ENCODE assay signal across 7 cellular contexts in the genomic region with DNA sequence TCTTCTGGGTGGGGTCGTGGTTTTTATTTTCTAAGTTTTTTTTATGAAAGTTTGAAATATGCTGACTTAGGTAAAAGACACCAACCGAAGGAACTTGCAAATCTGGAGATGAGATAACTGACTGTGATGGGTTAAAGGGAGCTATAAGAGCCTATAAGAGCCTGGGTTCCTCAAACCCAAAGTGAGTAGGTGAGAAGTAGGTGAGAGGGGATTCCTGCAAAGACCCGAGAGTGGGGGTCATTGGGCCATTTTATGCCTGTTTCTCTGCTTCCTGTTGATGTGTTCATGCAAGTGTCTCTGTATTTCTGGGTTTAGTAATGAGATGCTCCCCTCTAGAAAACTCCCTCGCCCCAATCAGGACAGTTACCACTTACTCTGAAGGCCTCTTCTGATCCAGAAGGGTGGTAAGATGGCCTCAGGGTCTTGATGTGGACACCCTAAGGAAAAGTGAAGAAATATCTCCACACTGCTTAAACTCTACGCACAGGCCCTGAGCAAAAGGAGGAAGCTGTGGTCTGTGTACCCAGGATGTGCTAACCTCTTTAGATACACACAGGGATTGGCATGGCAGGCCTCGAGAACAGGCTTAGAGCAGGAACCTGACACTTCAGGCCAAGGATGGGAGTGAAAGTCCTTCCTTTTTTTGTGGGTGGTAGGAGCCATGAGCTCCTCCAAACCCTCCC. TPM values are rescaled to one million over a fixed set of nuclear protein-coding genes. Genes with fewer than 3 reads are reported as not detected.
DNase-seq lines count a peak whose midpoint lies in the region; ATAC-seq and TF ChIP-seq lines count a peak whose summit lies in the region.

No MANE protein-coding gene starts in this region.

- POLR2A ChIA-PET in activated CD4-positive, alpha-beta memory T cell treated with anti-CD3 and anti-CD28 coated beads, Interleukin-2, amount 10 ng/mL, durations not matched to agents 7 days and 5 days (lab: Charles Lee): interaction anchor here (0.6 to 5.8 kb wide), 36 partner anchors 9 to 656 kb away, joined by 3 to 196 read pairs (median 6); no protein-coding TSS in a partner anchor

- H3K27ac Mint-ChIP-seq in activated CD4-positive, alpha-beta memory T cell treated with anti-CD3 and anti-CD28 coated beads, Interleukin-2, amount 10 ng/mL, durations not matched to agents 7 days and 5 days: peak overlapping the region; percentile 97

- ATAC-seq in GM19043 (IDR thresholded peaks at IDR 0.05; ENCODE audit: low read depth, unreplicated experiment): peak; percentile 23
- peak; percentile 29 for ATAC-seq in HG03432 (IDR thresholded peaks at IDR 0.05; ENCODE audit: unreplicated experiment)
- ATAC-seq in heart left ventricle: peak; percentile 7 to 66 (median 34)

- H3K27me3 ChIP-seq in heart left ventricle (peaks cover 0 to 50% (median 0%) of the 10 kb centered on the region in 9 donors), skeletal muscle tissue (ENCODE audit: control insufficient read depth in 3 of 3, insufficient read depth in 3 of 3, low read length in 3 of 3) (peaks cover 35 to 56% (median 45%) of the 10 kb centered on the region in 3 donors)

- TF ChIP-seq CTCF in heart left ventricle (IDR thresholded peaks at IDR 0.05): no peak

- CTCF ChIA-PET in activated CD4-positive, alpha-beta memory T cell treated with anti-CD3 and anti-CD28 coated beads, Interleukin-2, amount 10 ng/mL, durations not matched to agents 7 days and 5 days (lab: Charles Lee): interaction anchor here (0.7 to 1.6 kb wide), 7 partner anchors 18 to 180 kb away, joined by 3 to 11 read pairs (median 4); no protein-coding TSS in a partner anchor

- peak overlapping the region; percentile 89 to 98 (median 96) for H3K27ac ChIP-seq in heart left ventricle
- H3K27ac ChIP-seq in skeletal muscle tissue (ENCODE audit: low read depth, low read length): peak overlapping the region; percentile 87

- no peak for TF ChIP-seq POLR2A in heart left ventricle (IDR thresholded peaks at IDR 0.05)

- no peaks in the 10 kb centered on the region for H3K9me3 ChIP-seq in heart left ventricle
- no peaks in the 10 kb centered on the region for H3K9me3 ChIP-seq in skeletal muscle tissue (ENCODE audit: control insufficient read depth in 3 of 3, low read length in 3 of 3)

- H3K4me1 ChIP-seq in heart left ventricle: peaks cover 0 to 70% (median 34%) of the 10 kb centered on the region in 12 donors
- H3K4me1 ChIP-seq in skeletal muscle tissue (ENCODE audit: control insufficient read depth in 3 of 3, insufficient read depth in 3 of 3, low read length in 3 of 3): peaks cover 9 to 29% (median 14%) of the 10 kb centered on the region in 3 donors

- peak overlapping the region; percentile 67 to 97 (median 85) for H3K4me3 ChIP-seq in heart left ventricle
- H3K4me3 ChIP-seq in skeletal muscle tissue (ENCODE audit: low read length in 3 of 3): peak overlapping the region; percentile 73 to 77 (median 74)

- peaks cover 0 to 15% (median 0%) of the 10 kb centered on the region in 9 donors for H3K36me3 ChIP-seq in heart left ventricle
- peaks cover 0 to 4% (median 0%) of the 10 kb centered on the region in 3 donors for H3K36me3 ChIP-seq in skeletal muscle tissue (ENCODE audit: control insufficient read depth in 3 of 3, insufficient read depth in 3 of 3, low read length in 3 of 3)

- peak; percentile 67 for DNase-seq in activated CD4-positive, alpha-beta memory T cell treated with anti-CD3 and anti-CD28 coated beads, Interleukin-2, amount 10 ng/mL, durations not matched to agents 7 days and 5 days
- DNase-seq in heart left ventricle: peak in 2 of 5 donors; percentile 60
- no peak for DNase-seq in NCI-H1092 (lab: John Stamatoyannopoulos, UW)
- no peak for DNase-seq in NCI-H2196 (lab: John Stamatoyannopoulos, UW; ENCODE audit: unreplicated experiment)

- peak overlapping the region; percentile 98 for H3K4me3 Mint-ChIP-seq in activated CD4-positive, alpha-beta memory T cell treated with anti-CD3 and anti-CD28 coated beads, Interleukin-2, amount 10 ng/mL, durations not matched to agents 7 days and 5 days

- 45 to 56% (median 50%) methylated on average over 6 of the region's 6 CpGs for WGBS in heart left ventricle, 4 donors

- H3K36me3 Mint-ChIP-seq in activated CD4-positive, alpha-beta memory T cell treated with anti-CD3 and anti-CD28 coated beads, Interleukin-2, amount 10 ng/mL, durations not matched to agents 7 days and 5 days (ENCODE audit: low read depth): peaks cover 57% of the 10 kb centered on the region

- H3K9ac ChIP-seq in skeletal muscle tissue (ENCODE audit: low read depth in 1 of 3, low read length in 3 of 3): peak overlapping the region; percentile 75 to 79 (median 77)

- H3K9me3 Mint-ChIP-seq in activated CD4-positive, alpha-beta memory T cell treated with anti-CD3 and anti-CD28 coated beads, Interleukin-2, amount 10 ng/mL, durations not matched to agents 7 days and 5 days: no peaks in the 10 kb centered on the region

- intact Hi-C loops in heart left ventricle (cut with DNase I): loop anchor here in 5 of 10 donors (2.0 to 10.0 kb wide), 5 partner anchors 19 to 278 kb away; no protein-coding TSS in a partner anchor

- H3K4me1 Mint-ChIP-seq in activated CD4-positive, alpha-beta memory T cell treated with anti-CD3 and anti-CD28 coated beads, Interleukin-2, amount 10 ng/mL, durations not matched to agents 7 days and 5 days: peaks cover 58% of the 10 kb centered on the region

- peaks cover 10% of the 10 kb centered on the region for H3K27me3 Mint-ChIP-seq in activated CD4-positive, alpha-beta memory T cell treated with anti-CD3 and anti-CD28 coated beads, Interleukin-2, amount 10 ng/mL, durations not matched to agents 7 days and 5 days

RNA-seq across cellular contexts. Expression of a gene that starts 1.8 kb away (rescaled TPM):
- 100 to 1,000 TPM; 133 to 139 TPM for total RNA-seq in activated CD4-positive, alpha-beta memory T cell treated with anti-CD3 and anti-CD28 coated beads, Interleukin-2, amount 10 ng/mL, durations not matched to agents 7 days and 5 days
- 10 to 100 TPM in 8 of 9 donors, 1 to 10 TPM in 1; 9.7 to 41.4 (median 19.4) TPM for total RNA-seq in heart left ventricle
- polyA plus RNA-seq in heart left ventricle: 10 to 100 TPM in 1 of 2 donors, 1 to 10 TPM in 1; 6.7 to 12.4 TPM
- total RNA-seq in skeletal muscle tissue: 9.4 TPM
